1 cellular context compared by ENCODE assay signal in the genomic region with DNA sequence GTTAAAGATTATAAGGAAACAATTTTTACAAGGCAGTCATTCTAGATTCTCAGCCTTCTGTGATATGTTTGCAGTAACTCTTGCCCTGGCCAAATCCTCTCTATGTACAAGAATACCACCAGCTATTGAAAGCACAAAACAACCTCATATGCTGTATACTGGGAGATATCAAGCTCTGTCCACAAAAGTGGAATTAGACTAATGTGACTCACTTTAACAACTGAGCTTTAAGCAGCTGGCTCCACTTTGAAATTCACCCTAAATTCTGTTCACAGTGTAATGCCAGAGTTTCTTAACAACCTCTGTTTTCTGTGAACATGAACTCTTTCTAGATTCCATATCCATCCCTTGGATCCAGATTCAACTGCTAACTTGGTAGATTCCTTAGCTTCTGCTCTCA.
TF ChIP-seq lines count a peak whose summit lies in the region.

No MANE protein-coding gene starts in this region.

TF ChIP-seq in HepG2, 621 proteins besides CTCF, POLR2A, EP300 and RAD21 (continued from another document):
- TF ChIP-seq, protein P1, sequence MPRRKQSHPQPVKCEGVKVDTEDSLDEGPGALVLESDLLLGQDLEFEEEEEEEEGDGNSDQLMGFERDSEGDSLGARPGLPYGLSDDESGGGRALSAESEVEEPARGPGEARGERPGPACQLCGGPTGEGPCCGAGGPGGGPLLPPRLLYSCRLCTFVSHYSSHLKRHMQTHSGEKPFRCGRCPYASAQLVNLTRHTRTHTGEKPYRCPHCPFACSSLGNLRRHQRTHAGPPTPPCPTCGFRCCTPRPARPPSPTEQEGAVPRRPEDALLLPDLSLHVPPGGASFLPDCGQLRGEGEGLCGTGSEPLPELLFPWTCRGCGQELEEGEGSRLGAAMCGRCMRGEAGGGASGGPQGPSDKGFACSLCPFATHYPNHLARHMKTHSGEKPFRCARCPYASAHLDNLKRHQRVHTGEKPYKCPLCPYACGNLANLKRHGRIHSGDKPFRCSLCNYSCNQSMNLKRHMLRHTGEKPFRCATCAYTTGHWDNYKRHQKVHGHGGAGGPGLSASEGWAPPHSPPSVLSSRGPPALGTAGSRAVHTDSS (CRISPR knock-in tag; conservative IDR thresholded peaks at IDR 0.05): no peak
- TF ChIP-seq, protein P2, sequence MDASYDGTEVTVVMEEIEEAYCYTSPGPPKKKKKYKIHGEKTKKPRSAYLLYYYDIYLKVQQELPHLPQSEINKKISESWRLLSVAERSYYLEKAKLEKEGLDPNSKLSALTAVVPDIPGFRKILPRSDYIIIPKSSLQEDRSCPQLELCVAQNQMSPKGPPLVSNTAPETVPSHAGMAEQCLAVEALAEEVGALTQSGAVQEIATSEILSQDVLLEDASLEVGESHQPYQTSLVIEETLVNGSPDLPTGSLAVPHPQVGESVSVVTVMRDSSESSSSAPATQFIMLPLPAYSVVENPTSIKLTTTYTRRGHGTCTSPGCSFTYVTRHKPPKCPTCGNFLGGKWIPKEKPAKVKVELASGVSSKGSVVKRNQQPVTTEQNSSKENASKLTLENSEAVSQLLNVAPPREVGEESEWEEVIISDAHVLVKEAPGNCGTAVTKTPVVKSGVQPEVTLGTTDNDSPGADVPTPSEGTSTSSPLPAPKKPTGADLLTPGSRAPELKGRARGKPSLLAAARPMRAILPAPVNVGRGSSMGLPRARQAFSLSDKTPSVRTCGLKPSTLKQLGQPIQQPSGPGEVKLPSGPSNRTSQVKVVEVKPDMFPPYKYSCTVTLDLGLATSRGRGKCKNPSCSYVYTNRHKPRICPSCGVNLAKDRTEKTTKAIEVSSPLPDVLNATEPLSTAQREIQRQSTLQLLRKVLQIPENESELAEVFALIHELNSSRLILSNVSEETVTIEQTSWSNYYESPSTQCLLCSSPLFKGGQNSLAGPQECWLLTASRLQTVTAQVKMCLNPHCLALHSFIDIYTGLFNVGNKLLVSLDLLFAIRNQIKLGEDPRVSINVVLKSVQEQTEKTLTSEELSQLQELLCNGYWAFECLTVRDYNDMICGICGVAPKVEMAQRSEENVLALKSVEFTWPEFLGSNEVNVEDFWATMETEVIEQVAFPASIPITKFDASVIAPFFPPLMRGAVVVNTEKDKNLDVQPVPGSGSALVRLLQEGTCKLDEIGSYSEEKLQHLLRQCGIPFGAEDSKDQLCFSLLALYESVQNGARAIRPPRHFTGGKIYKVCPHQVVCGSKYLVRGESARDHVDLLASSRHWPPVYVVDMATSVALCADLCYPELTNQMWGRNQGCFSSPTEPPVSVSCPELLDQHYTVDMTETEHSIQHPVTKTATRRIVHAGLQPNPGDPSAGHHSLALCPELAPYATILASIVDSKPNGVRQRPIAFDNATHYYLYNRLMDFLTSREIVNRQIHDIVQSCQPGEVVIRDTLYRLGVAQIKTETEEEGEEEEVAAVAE (CRISPR knock-in tag; IDR thresholded peaks at IDR 0.05; ENCODE audit: borderline replicate concordance): no peak
- TF ChIP-seq NAIF1 (CRISPR knock-in tag; IDR thresholded peaks at IDR 0.05; ENCODE audit: borderline replicate concordance) (no peak), KMT2B (CRISPR knock-in tag; IDR thresholded peaks at IDR 0.05) (no peak)
